Comparison of ENCODE assay signal across 21 cellular contexts in the genomic region with DNA sequence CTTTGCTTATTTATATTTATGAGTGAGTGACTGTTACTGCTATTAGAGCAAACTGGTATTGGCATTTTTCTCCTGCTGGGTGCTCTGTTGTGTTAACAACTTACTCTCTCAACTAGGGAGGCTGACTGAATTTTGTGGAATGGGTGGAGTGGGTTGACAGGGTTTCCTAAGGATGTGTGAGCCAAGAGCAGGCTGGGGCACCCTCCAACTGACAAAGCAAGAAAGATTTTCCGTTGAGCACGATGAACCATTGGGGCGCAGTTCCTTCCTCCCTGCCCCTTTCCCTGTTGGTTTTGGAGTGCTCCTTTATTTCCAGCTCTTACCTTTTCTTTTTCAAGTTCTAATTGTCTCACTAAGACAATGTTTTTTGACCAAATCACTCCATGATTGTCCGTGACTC.
"Had no signal": no experiment of that assay in that cellular context is flagged by ENCODE, and none has a peak within 500 bp of the region (broad histone marks: within the 10 kb centered on the region; RNA-seq: fewer than 3 reads in every experiment).

No MANE protein-coding gene starts in this region.

- ATAC-seq: activated CD8-positive, alpha-beta T cell treated with anti-CD3 and anti-CD28 coated beads for 36 hours; PC-3 had no signal

- FAIRE-seq: TTC549 had no signal

- H3K9me3 Mint-ChIP-seq: activated CD8-positive, alpha-beta T cell treated with anti-CD3 and anti-CD28 coated beads for 36 hours; activated naive CD4-positive, alpha-beta T cell treated with anti-CD3 and anti-CD28 coated beads, Interleukin-2, amount 10 ng/mL, durations not matched to agents 7 days and 5 days; activated naive CD8-positive, alpha-beta T cell treated with anti-CD3 and anti-CD28 coated beads for 36 hours; activated T-cell treated with anti-CD3 and anti-CD28 coated beads, Interleukin-2, amount 50 U/mL, for 4 hours; activated T-helper 2 cell treated with anti-CD3 and anti-CD28 coated beads, Interferon-gamma antibody, Interleukin-2, Interleukin-4, amounts not matched to agents 10 μg/mL and 5 μg/mL and 100 μg/mL, durations not matched to agents 14 hours and 24 hours and 36 hours had no signal

- H3K27ac Mint-ChIP-seq: activated CD8-positive, alpha-beta T cell treated with anti-CD3 and anti-CD28 coated beads for 36 hours; activated naive CD8-positive, alpha-beta T cell treated with anti-CD3 and anti-CD28 coated beads for 36 hours; activated T-helper 2 cell treated with anti-CD3 and anti-CD28 coated beads, Interferon-gamma antibody, Interleukin-2, Interleukin-4, amounts not matched to agents 10 μg/mL and 5 μg/mL and 100 μg/mL, durations not matched to agents 14 hours and 24 hours and 36 hours had no signal

- H3K4me3 Mint-ChIP-seq: activated CD8-positive, alpha-beta T cell treated with anti-CD3 and anti-CD28 coated beads for 36 hours; activated naive CD4-positive, alpha-beta T cell treated with anti-CD3 and anti-CD28 coated beads, Interleukin-2, amount 10 ng/mL, durations not matched to agents 7 days and 5 days; activated naive CD8-positive, alpha-beta T cell treated with anti-CD3 and anti-CD28 coated beads for 36 hours; activated T-cell treated with anti-CD3 and anti-CD28 coated beads, Interleukin-2, amount 50 U/mL, for 4 hours had no signal

- DNase-seq: activated CD4-positive, alpha-beta T cell treated with anti-CD3 and anti-CD28 coated beads for 4 hours; activated CD4-positive, CD25-positive, alpha-beta regulatory T cell; activated CD8-positive, alpha-beta memory T cell treated with anti-CD3 and anti-CD28 coated beads, Interleukin-2, amount 50 U/mL, for 4 hours; activated CD8-positive, alpha-beta T cell treated with anti-CD3 and anti-CD28 coated beads for 36 hours; activated gamma-delta T cell treated with Interleukin-2 at 50 U/mL for 16 hours; activated naive CD4-positive, alpha-beta T cell treated with anti-CD3 and anti-CD28 coated beads, Interleukin-2, amount 10 ng/mL, durations not matched to agents 7 days and 5 days; activated naive CD8-positive, alpha-beta T cell treated with anti-CD3 and anti-CD28 coated beads for 36 hours; activated T-cell treated with anti-CD3 and anti-CD28 coated beads, Interleukin-2, amount 50 U/mL, for 4 hours; caudate nucleus; Kasumi-1; KBM-7; NCI-H1105 treated with DMSO at 0.1 percent for 48 hours; NCI-H1436 treated with DMSO at 0.1 percent for 48 hours; NCI-H187; NCI-H2081; NCI-H510A treated with DMSO at 0.1 percent for 48 hours; PC-3; SHP77 treated with DMSO at 0.1 percent for 48 hours; T1000 had no signal
